In genomic region chr9:131312246-131312645, GRCh38 we compare ENCODE assay signal across 29 cellular contexts. TPM values are rescaled to one million over a fixed set of nuclear protein-coding genes. Genes with fewer than 3 reads are reported as not detected.
"Had no signal": no experiment of that assay in that cellular context is flagged by ENCODE, and none has a peak within 500 bp of the region (broad histone marks: within the 10 kb centered on the region; RNA-seq: fewer than 3 reads in every experiment).

No MANE protein-coding gene starts in this region.

- DNase-seq: activated CD4-positive, alpha-beta T cell treated with anti-CD3 and anti-CD28 coated beads for 36 hours; activated CD4-positive, alpha-beta T cell treated with anti-CD3 and anti-CD28 coated beads, Interleukin-2, amount 10 ng/mL, durations not matched to agents 24 days and 14 days; activated CD4-positive, alpha-beta T cell treated with anti-CD3 and anti-CD28 coated beads, Interleukin-2, amount 50 U/mL, for 4 hours; activated CD4-positive, CD25-positive, alpha-beta regulatory T cell; activated CD4-positive, CD25-positive, alpha-beta regulatory T cell treated with anti-CD3 and anti-CD28 coated beads, Interleukin-2, amount 50 U/mL, for 72 hours; activated CD8-positive, alpha-beta memory T cell treated with anti-CD3 and anti-CD28 coated beads for 24 hours; activated CD8-positive, alpha-beta T cell treated with anti-CD3 and anti-CD28 coated beads for 36 hours; activated effector memory CD4-positive, alpha-beta T cell treated with anti-CD3 and anti-CD28 coated beads, Interleukin-2, amount 50 U/mL, for 16 hours; activated naive CD4-positive, alpha-beta T cell treated with anti-CD3 and anti-CD28 coated beads for 36 hours; activated naive CD8-positive, alpha-beta T cell treated with anti-CD3 and anti-CD28 coated beads for 36 hours; activated naive CD8-positive, alpha-beta T cell treated with anti-CD3 and anti-CD28 coated beads, Interleukin-2, amount 50 U/mL, for 24 hours; activated T-cell treated with anti-CD3 and anti-CD28 coated beads, Interleukin-2, amount 50 U/mL, for 4 hours; adrenal gland; amygdala; aorta; central memory CD4-positive, alpha-beta T cell; cerebellar nuclear complex; colonic mucosa; effector CD8-positive, alpha-beta T cell; endodermal cell; foreskin fibroblast; head of caudate nucleus; T-helper 2 cell had no signal

- H3K36me3 Mint-ChIP-seq: activated naive CD4-positive, alpha-beta T cell treated with anti-CD3 and anti-CD28 coated beads, Interleukin-2, amount 50 U/mL, for 24 hours; activated naive CD8-positive, alpha-beta T cell treated with anti-CD3 and anti-CD28 coated beads for 36 hours; brain had no signal

- H3K9me3 Mint-ChIP-seq: activated CD4-positive, alpha-beta T cell treated with anti-CD3 and anti-CD28 coated beads, Interleukin-2, amount 10 ng/mL, durations not matched to agents 24 days and 14 days; activated CD8-positive, alpha-beta T cell treated with anti-CD3 and anti-CD28 coated beads for 36 hours; activated naive CD4-positive, alpha-beta T cell treated with anti-CD3 and anti-CD28 coated beads for 36 hours; activated naive CD4-positive, alpha-beta T cell treated with anti-CD3 and anti-CD28 coated beads, Interleukin-2, amount 50 U/mL, for 24 hours; activated naive CD8-positive, alpha-beta T cell treated with anti-CD3 and anti-CD28 coated beads for 36 hours; activated naive CD8-positive, alpha-beta T cell treated with anti-CD3 and anti-CD28 coated beads, Interleukin-2, amount 50 U/mL, for 24 hours; activated T-cell treated with anti-CD3 and anti-CD28 coated beads, Interleukin-2, amount 50 U/mL, for 4 hours; activated T-helper 2 cell treated with anti-CD3 and anti-CD28 coated beads, Interferon-gamma antibody, Interleukin-2, Interleukin-4, amounts not matched to agents 10 μg/mL and 5 μg/mL and 100 μg/mL, durations not matched to agents 14 hours and 24 hours and 36 hours; brain had no signal

- H3K4me3 Mint-ChIP-seq: activated CD4-positive, alpha-beta T cell treated with anti-CD3 and anti-CD28 coated beads for 36 hours; activated CD4-positive, alpha-beta T cell treated with anti-CD3 and anti-CD28 coated beads, Interleukin-2, amount 10 ng/mL, durations not matched to agents 24 days and 14 days; activated CD8-positive, alpha-beta T cell treated with anti-CD3 and anti-CD28 coated beads for 36 hours; activated naive CD4-positive, alpha-beta T cell treated with anti-CD3 and anti-CD28 coated beads for 36 hours; activated naive CD4-positive, alpha-beta T cell treated with anti-CD3 and anti-CD28 coated beads, Interleukin-2, amount 50 U/mL, for 24 hours; activated naive CD8-positive, alpha-beta T cell treated with anti-CD3 and anti-CD28 coated beads for 36 hours; activated naive CD8-positive, alpha-beta T cell treated with anti-CD3 and anti-CD28 coated beads, Interleukin-2, amount 50 U/mL, for 24 hours; activated T-cell treated with anti-CD3 and anti-CD28 coated beads, Interleukin-2, amount 50 U/mL, for 4 hours; brain; endodermal cell had no signal

- H3K4me1 Mint-ChIP-seq: brain, endodermal cell had no signal

- H3K27me3 Mint-ChIP-seq: activated CD4-positive, alpha-beta T cell treated with anti-CD3 and anti-CD28 coated beads for 36 hours; activated CD4-positive, alpha-beta T cell treated with anti-CD3 and anti-CD28 coated beads, Interleukin-2, amount 10 ng/mL, durations not matched to agents 24 days and 14 days; activated CD8-positive, alpha-beta T cell treated with anti-CD3 and anti-CD28 coated beads for 36 hours; activated naive CD4-positive, alpha-beta T cell treated with anti-CD3 and anti-CD28 coated beads, Interleukin-2, amount 50 U/mL, for 24 hours; activated naive CD8-positive, alpha-beta T cell treated with anti-CD3 and anti-CD28 coated beads for 36 hours; activated naive CD8-positive, alpha-beta T cell treated with anti-CD3 and anti-CD28 coated beads, Interleukin-2, amount 50 U/mL, for 24 hours had no signal

- ATAC-seq: activated CD4-positive, alpha-beta T cell treated with anti-CD3 and anti-CD28 coated beads for 36 hours; activated CD8-positive, alpha-beta T cell treated with anti-CD3 and anti-CD28 coated beads for 36 hours; activated naive CD8-positive, alpha-beta T cell treated with anti-CD3 and anti-CD28 coated beads, Interleukin-2, amount 50 U/mL, for 24 hours; activated T-cell treated with anti-CD3 and anti-CD28 coated beads, Interleukin-2, amount 50 U/mL, for 4 hours; esophagus mucosa; gastroesophageal sphincter had no signal

- H3K27ac Mint-ChIP-seq: activated CD4-positive, alpha-beta T cell treated with anti-CD3 and anti-CD28 coated beads for 36 hours; activated CD4-positive, alpha-beta T cell treated with anti-CD3 and anti-CD28 coated beads, Interleukin-2, amount 10 ng/mL, durations not matched to agents 24 days and 14 days; activated CD8-positive, alpha-beta T cell treated with anti-CD3 and anti-CD28 coated beads for 36 hours; activated naive CD4-positive, alpha-beta T cell treated with anti-CD3 and anti-CD28 coated beads for 36 hours; activated naive CD8-positive, alpha-beta T cell treated with anti-CD3 and anti-CD28 coated beads for 36 hours; activated naive CD8-positive, alpha-beta T cell treated with anti-CD3 and anti-CD28 coated beads, Interleukin-2, amount 50 U/mL, for 24 hours; activated T-helper 2 cell treated with anti-CD3 and anti-CD28 coated beads, Interferon-gamma antibody, Interleukin-2, Interleukin-4, amounts not matched to agents 10 μg/mL and 5 μg/mL and 100 μg/mL, durations not matched to agents 14 hours and 24 hours and 36 hours; brain; endodermal cell had no signal

RNA-seq across cellular contexts. Expression of gene PLPP7, which starts 22.7 kb away (rescaled TPM):
- total RNA-seq: activated CD4-positive, alpha-beta T cell treated with anti-CD3 and anti-CD28 coated beads, Interleukin-2, amount 10 ng/mL, durations not matched to agents 24 days and 14 days; activated T-cell treated with anti-CD3 and anti-CD28 coated beads, Interleukin-2, amount 50 U/mL, for 4 hours; activated T-helper 2 cell treated with anti-CD3 and anti-CD28 coated beads, Interferon-gamma antibody, Interleukin-2, Interleukin-4, amounts not matched to agents 10 μg/mL and 5 μg/mL and 100 μg/mL, durations not matched to agents 14 hours and 24 hours and 36 hours; T-helper 1 cell treated with Interleukin-12 subunit alpha and Interleukin-12 subunit beta and Interleukin-4 antibody, amounts not matched to agents 30 ng/mL and 1 ng/mL, for 36 hours had no signal
